Comparison of ENCODE assay signal across 30 cellular contexts in the genomic region with DNA sequence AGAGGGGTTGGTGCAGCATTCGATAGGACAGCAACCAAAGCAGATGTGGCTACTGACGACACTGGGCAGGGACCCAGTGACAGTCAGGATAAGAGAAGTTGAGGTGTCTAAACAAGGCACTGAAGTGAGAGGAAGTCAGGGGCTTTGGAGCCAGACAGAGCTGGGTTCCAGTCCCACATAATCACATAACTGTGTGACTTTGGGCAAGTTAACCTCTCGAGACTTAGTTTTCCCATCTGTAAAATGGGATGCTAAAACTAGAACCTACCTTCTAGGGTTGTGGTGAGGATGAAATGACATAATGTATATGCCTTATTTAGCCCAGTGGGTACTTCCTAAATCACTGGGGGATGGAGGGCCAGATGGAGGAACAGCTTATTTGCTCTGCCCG. TPM values are rescaled to one million over a fixed set of nuclear protein-coding genes. Genes with fewer than 3 reads are reported as not detected.
A peak's percentile ranks its signal among the peaks of the same experiment; 100 is the strongest.
DNase-seq lines count a peak whose midpoint lies in the region; ATAC-seq and TF ChIP-seq lines count a peak whose summit lies in the region.
"Had no signal": no experiment of that assay in that cellular context is flagged by ENCODE, and none has a peak within 500 bp of the region (broad histone marks: within the 10 kb centered on the region; RNA-seq: fewer than 3 reads in every experiment).

No MANE protein-coding gene starts in this region.

- no peaks in the 10 kb centered on the region for H3K27me3 Mint-ChIP-seq in nephron (ENCODE audit: low read depth)
- H3K27me3 Mint-ChIP-seq: activated T-helper 17 cell treated with anti-CD3 and anti-CD28 coated beads, Interleukin-2, amount 50 U/mL, for 72 hours had no signal

- H3K27me3 ChIP-seq in WERI-Rb-1 (ENCODE audit: insufficient read depth, low read depth, severe bottlenecking) (no peaks in the 10 kb centered on the region), vagina (no peaks in the 10 kb centered on the region)
- H3K27me3 ChIP-seq: SJSA1, transverse colon had no signal

- H3K4me3 ChIP-seq in WERI-Rb-1 (ENCODE audit: low read depth, low read length) (no peak overlapping the region), vagina (peak overlapping the region; percentile 52 to 72)
- H3K4me3 ChIP-seq: esophagus squamous epithelium, prostate gland, SJSA1, transverse colon had no signal

- ATAC-seq in Right ventricle myocardium superior (ENCODE audit: poor library complexity): no peak
- ATAC-seq in HG03378 (IDR thresholded peaks at IDR 0.05; ENCODE audit: unreplicated experiment): no peak
- ATAC-seq: activated CD4-positive, CD25-positive, alpha-beta regulatory T cell treated with anti-CD3 and anti-CD28 coated beads, Interleukin-2, amount 50 U/mL, for 24 hours; activated CD8-positive, alpha-beta T cell treated with anti-CD3 and anti-CD28 coated beads for 36 hours; activated naive CD4-positive, alpha-beta T cell treated with anti-CD3 and anti-CD28 coated beads, Interleukin-2, amount 50 U/mL, for 72 hours; activated T-helper 17 cell treated with anti-CD3 and anti-CD28 coated beads, Interleukin-2, amount 50 U/mL, for 72 hours; left colon; stimulated activated naive CD8-positive, alpha-beta T cell treated with anti-CD3 and anti-CD28 coated beads, Interleukin-15, amount 100 ng/mL, for 72 hours had no signal

- H3K9me3 ChIP-seq in WERI-Rb-1 (ENCODE audit: severe bottlenecking) (no peaks in the 10 kb centered on the region), vagina (no peaks in the 10 kb centered on the region)
- H3K9me3 ChIP-seq: esophagus squamous epithelium, neutrophil, prostate gland, SJSA1, transverse colon had no signal

- no peak overlapping the region for H3K27ac Mint-ChIP-seq in nephron
- H3K27ac Mint-ChIP-seq: activated CD8-positive, alpha-beta T cell treated with anti-CD3 and anti-CD28 coated beads for 36 hours; activated T-helper 17 cell treated with anti-CD3 and anti-CD28 coated beads, Interleukin-2, amount 50 U/mL, for 72 hours; memory B cell had no signal

- peaks cover 85% of the 10 kb centered on the region for H3K4me1 ChIP-seq in vagina

- H3K4me1 Mint-ChIP-seq in nephron: peaks cover 61% of the 10 kb centered on the region

- no peaks in the 10 kb centered on the region for H3K9me3 Mint-ChIP-seq in nephron
- H3K9me3 Mint-ChIP-seq: activated CD8-positive, alpha-beta T cell treated with anti-CD3 and anti-CD28 coated beads for 36 hours; activated naive CD4-positive, alpha-beta T cell treated with anti-CD3 and anti-CD28 coated beads, Interleukin-2, amount 50 U/mL, for 72 hours; activated T-helper 17 cell treated with anti-CD3 and anti-CD28 coated beads, Interleukin-2, amount 50 U/mL, for 72 hours; memory B cell; stimulated activated naive CD8-positive, alpha-beta T cell treated with anti-CD3 and anti-CD28 coated beads, Interleukin-15, amount 100 ng/mL, for 72 hours had no signal

- TF ChIP-seq CTCF in WERI-Rb-1 (IDR thresholded peaks at IDR 0.05; ENCODE audit: low read depth, low read length) (no peak), nephron (IDR thresholded peaks at IDR 0.05; ENCODE audit: unreplicated experiment in 3 of 3) (no peak), vagina (IDR thresholded peaks at IDR 0.05) (no peak)

- H3K36me3 ChIP-seq in WERI-Rb-1 (peaks cover 4% of the 10 kb centered on the region; the same call in 1 of the 2 replicates), vagina (no peaks in the 10 kb centered on the region)
- H3K36me3 ChIP-seq: neutrophil, prostate gland, SJSA1, transverse colon had no signal

- no peaks in the 10 kb centered on the region for H3K36me3 Mint-ChIP-seq in nephron (ENCODE audit: low read depth)
- H3K36me3 Mint-ChIP-seq: activated naive CD4-positive, alpha-beta T cell treated with anti-CD3 and anti-CD28 coated beads, Interleukin-2, amount 50 U/mL, for 72 hours had no signal

- peak; percentile 35 for DNase-seq in cardiac septum (ENCODE audit: low spot score)
- DNase-seq in Right ventricle myocardium superior: no peak
- no peak for DNase-seq in WERI-Rb-1
- DNase-seq in vagina (ENCODE audit: extremely low spot score in 2 of 2): no peak
- no peak for DNase-seq in activated CD4-positive, alpha-beta T cell treated with anti-CD3 and anti-CD28 coated beads, Interleukin-2, amount 50 U/mL, for 1 hour
- DNase-seq in effector CD8-positive, alpha-beta T cell (lab: John Stamatoyannopoulos, UW): no peak
- DNase-seq: activated CD8-positive, alpha-beta T cell treated with anti-CD3 and anti-CD28 coated beads for 36 hours; aorta; COR-L47; cortex of kidney; DND-41; esophagus squamous epithelium; hippocampal formation; left colon; NCI-H187 treated with DMSO at 0.1 percent for 48 hours; NCI-H2171 treated with DMSO at 0.1 percent for 48 hours; NCI-H524 treated with DMSO at 0.1 percent for 48 hours; stimulated activated naive CD8-positive, alpha-beta T cell treated with anti-CD3 and anti-CD28 coated beads, Interleukin-15, amount 100 ng/mL, for 72 hours; T-helper 1 cell; transverse colon had no signal

- intact Hi-C loops in cardiac septum (cut with DNase I): no loop called here
- intact Hi-C loops in Right ventricle myocardium superior (cut with DNase I): no loop called here
- intact Hi-C loops in vagina (cut with DNase I): no loop called here

- H3K27ac ChIP-seq in WERI-Rb-1 (peak overlapping the region; percentile 15; the same call in 1 of the 2 replicates), vagina (peak overlapping the region; percentile 90)
- H3K27ac ChIP-seq: KMS-11, neutrophil, prostate gland, SJSA1 had no signal

- H3K4me3 Mint-ChIP-seq in nephron: peak overlapping the region in 2 of 3 experiments; percentile 40 to 44
- H3K4me3 Mint-ChIP-seq: activated CD8-positive, alpha-beta T cell treated with anti-CD3 and anti-CD28 coated beads for 36 hours; activated T-helper 17 cell treated with anti-CD3 and anti-CD28 coated beads, Interleukin-2, amount 50 U/mL, for 72 hours; memory B cell; stimulated activated naive CD8-positive, alpha-beta T cell treated with anti-CD3 and anti-CD28 coated beads, Interleukin-15, amount 100 ng/mL, for 72 hours had no signal

- no peak for TF ChIP-seq POLR2A in vagina (IDR thresholded peaks at IDR 0.05)

RNA-seq across cellular contexts. Expression of a gene that starts 3.1 kb away (rescaled TPM):
- total RNA-seq in cardiac septum (41.4 TPM), Right ventricle myocardium superior (32.6 TPM), vagina (65.8 TPM)
- total RNA-seq: activated CD8-positive, alpha-beta T cell treated with anti-CD3 and anti-CD28 coated beads for 36 hours; activated naive CD4-positive, alpha-beta T cell treated with anti-CD3 and anti-CD28 coated beads, Interleukin-2, amount 50 U/mL, for 72 hours; activated T-helper 17 cell treated with anti-CD3 and anti-CD28 coated beads, Interleukin-2, amount 50 U/mL, for 72 hours had no signal
